Comparison of ENCODE assay signal across 1 cellular context in genomic region chr12:62466018-62466595, GRCh38.
TF ChIP-seq lines count a peak whose summit lies in the region.

No MANE protein-coding gene starts in this region.

TF ChIP-seq in GM23338, 12 proteins besides CTCF, POLR2A, EP300 and RAD21 (continued from another document):
- TF ChIP-seq, protein P1, sequence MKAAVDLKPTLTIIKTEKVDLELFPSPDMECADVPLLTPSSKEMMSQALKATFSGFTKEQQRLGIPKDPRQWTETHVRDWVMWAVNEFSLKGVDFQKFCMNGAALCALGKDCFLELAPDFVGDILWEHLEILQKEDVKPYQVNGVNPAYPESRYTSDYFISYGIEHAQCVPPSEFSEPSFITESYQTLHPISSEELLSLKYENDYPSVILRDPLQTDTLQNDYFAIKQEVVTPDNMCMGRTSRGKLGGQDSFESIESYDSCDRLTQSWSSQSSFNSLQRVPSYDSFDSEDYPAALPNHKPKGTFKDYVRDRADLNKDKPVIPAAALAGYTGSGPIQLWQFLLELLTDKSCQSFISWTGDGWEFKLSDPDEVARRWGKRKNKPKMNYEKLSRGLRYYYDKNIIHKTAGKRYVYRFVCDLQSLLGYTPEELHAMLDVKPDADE (IDR thresholded peaks at IDR 0.05), result no peak
TF ChIP-seq in GM23338: peak in this region for 0.
